19 cellular contexts compared by ENCODE assay signal in genomic region chr19:5992756-5993155, GRCh38. TPM values are rescaled to one million over a fixed set of nuclear protein-coding genes. Genes with fewer than 3 reads are reported as not detected.
DNase-seq lines count a peak whose midpoint lies in the region; FAIRE-seq lines count a peak whose summit lies in the region.
"Had no signal": no experiment of that assay in that cellular context is flagged by ENCODE, and none has a peak within 500 bp of the region (broad histone marks: within the 10 kb centered on the region; RNA-seq: fewer than 3 reads in every experiment).

No MANE protein-coding gene starts in this region.

- H4K20me1 ChIP-seq in BLaER1, result no peaks in the 10 kb centered on the region

- H3K36me3 ChIP-seq in BLaER1 (no peaks in the 10 kb centered on the region), SK-N-MC (ENCODE audit: insufficient read depth, low read length) (no peaks in the 10 kb centered on the region), muscle layer of colon (ENCODE audit: insufficient read depth, low read length) (peaks cover 25% of the 10 kb centered on the region), stomach smooth muscle (ENCODE audit: control insufficient read depth in 2 of 2, insufficient read depth in 2 of 2, low read length in 2 of 2) (peaks cover 17 to 22% of the 10 kb centered on the region in 2 donors)

- H3K9me3 ChIP-seq in BLaER1 (no peaks in the 10 kb centered on the region), SK-N-MC (ENCODE audit: low read depth, low read length) (no peaks in the 10 kb centered on the region), muscle layer of colon (ENCODE audit: low read length) (no peaks in the 10 kb centered on the region), stomach smooth muscle (ENCODE audit: control insufficient read depth in 2 of 2, low read length in 2 of 2) (no peaks in the 10 kb centered on the region)

- H3K4me1 Mint-ChIP-seq in activated naive CD4-positive, alpha-beta T cell treated with anti-CD3 and anti-CD28 coated beads for 36 hours (ENCODE audit: low read depth), result peaks cover under 1% of the 10 kb centered on the region

- DNase-seq in SK-N-MC (ENCODE audit: low read depth, low spot score) (no peak), nucleus accumbens (lab: John Stamatoyannopoulos, UW) (no peak), SHP77 treated with DMSO at 0.1 percent for 48 hours (lab: John Stamatoyannopoulos, UW) (no peak), RCC 7860 (ENCODE audit: low spot score) (no peak)
- no peak for DNase-seq in activated naive CD4-positive, alpha-beta T cell treated with anti-CD3 and anti-CD28 coated beads for 36 hours
- DNase-seq: CD8-positive, alpha-beta T cell; HFFc6; NCI-H1417; NCI-H187; NCI-H226; NCI-H524; NCI-H82; RPMI8226 had no signal

- FAIRE-seq in RCC 7860 (lab: Jason Lieb, UNC), result no peak
- FAIRE-seq: GM12892, H54 had no signal

- H3K27ac ChIP-seq in BLaER1, result peak overlapping the region; percentile 92
- H3K27ac ChIP-seq in SK-N-MC, result peak overlapping the region; percentile 66
- peak overlapping the region; percentile 66 for H3K27ac ChIP-seq in muscle layer of colon (ENCODE audit: low read depth, low read length)
- H3K27ac ChIP-seq in stomach smooth muscle (ENCODE audit: low read length), result peak overlapping the region; percentile 79
- H3K27ac ChIP-seq: HL-60 had no signal

- H3K4me3 ChIP-seq in BLaER1, result peak overlapping the region; percentile 11; the same call in 1 of the 2 replicates
- H3K4me3 ChIP-seq in SK-N-MC, result no peak overlapping the region
- no peak overlapping the region for H3K4me3 ChIP-seq in muscle layer of colon (ENCODE audit: low read depth in 1 of 2, low read length in 2 of 2)
- no peak overlapping the region for H3K4me3 ChIP-seq in stomach smooth muscle (ENCODE audit: low read length in 2 of 2)

- no peaks in the 10 kb centered on the region for H3K27me3 Mint-ChIP-seq in activated naive CD4-positive, alpha-beta T cell treated with anti-CD3 and anti-CD28 coated beads for 36 hours (ENCODE audit: low read depth)

- peaks cover 2% of the 10 kb centered on the region for H3K36me3 Mint-ChIP-seq in activated naive CD4-positive, alpha-beta T cell treated with anti-CD3 and anti-CD28 coated beads for 36 hours (ENCODE audit: low read depth)

- no peak overlapping the region for H3K4me3 Mint-ChIP-seq in activated naive CD4-positive, alpha-beta T cell treated with anti-CD3 and anti-CD28 coated beads for 36 hours
- H3K4me3 Mint-ChIP-seq: CD8-positive, alpha-beta T cell had no signal

- intact Hi-C loops in activated naive CD4-positive, alpha-beta T cell treated with anti-CD3 and anti-CD28 coated beads for 36 hours (cut with micrococcal nuclease), result no loop called here

- no peak overlapping the region for H3K27ac Mint-ChIP-seq in activated naive CD4-positive, alpha-beta T cell treated with anti-CD3 and anti-CD28 coated beads for 36 hours
- H3K27ac Mint-ChIP-seq: CD8-positive, alpha-beta T cell; HFFc6 had no signal

- peaks cover 97% of the 10 kb centered on the region for H3K4me1 ChIP-seq in BLaER1
- H3K4me1 ChIP-seq in muscle layer of colon (ENCODE audit: insufficient read depth, low read length), result peaks cover 19% of the 10 kb centered on the region
- peaks cover 26% of the 10 kb centered on the region for H3K4me1 ChIP-seq in stomach smooth muscle (ENCODE audit: control insufficient read depth, insufficient read depth, low read length)

- peak overlapping the region; percentile 91 for H3K4me2 ChIP-seq in BLaER1

- CTCF ChIA-PET in activated naive CD4-positive, alpha-beta T cell treated with anti-CD3 and anti-CD28 coated beads for 36 hours (lab: Charles Lee), result interaction anchor here (0.9 to 1.2 kb wide), 3 partner anchors 9 to 30 kb away, joined by 3 to 4 read pairs (median 3); no protein-coding TSS in a partner anchor

- H3K9me3 Mint-ChIP-seq in activated naive CD4-positive, alpha-beta T cell treated with anti-CD3 and anti-CD28 coated beads for 36 hours, result no peaks in the 10 kb centered on the region
- H3K9me3 Mint-ChIP-seq: CD8-positive, alpha-beta T cell; HFFc6 had no signal

- H3K9ac ChIP-seq in BLaER1 (peak overlapping the region; percentile 76), SK-N-MC (ENCODE audit: insufficient read length) (no peak overlapping the region), muscle layer of colon (ENCODE audit: low read length) (no peak overlapping the region), stomach smooth muscle (ENCODE audit: low read length in 2 of 2) (peak overlapping the region; percentile 44 to 55)

- H3K27me3 ChIP-seq in BLaER1 (no peaks in the 10 kb centered on the region), muscle layer of colon (ENCODE audit: control insufficient read depth in 1 of 2, insufficient read depth in 2 of 2, low read length in 2 of 2) (no peaks in the 10 kb centered on the region), stomach smooth muscle (ENCODE audit: control insufficient read depth in 1 of 2, insufficient read depth in 2 of 2, low read length in 2 of 2) (no peaks in the 10 kb centered on the region)

RNA-seq across cellular contexts. Expression of gene RANBP3, which starts 14.8 kb away (rescaled TPM):
- 10 to 100 TPM; 77.9 to 80.5 TPM for total RNA-seq in activated naive CD4-positive, alpha-beta T cell treated with anti-CD3 and anti-CD28 coated beads for 36 hours

Comparison
In these comparisons a context has a peak if more than half of its experiments do, and no peak if none do; other contexts are left out.
1. H3K9ac ChIP-seq: peak in BLaER1 (single experiment) and stomach smooth muscle (2 of 2); none in SK-N-MC (single experiment) and muscle layer of colon (single experiment).
2. Peak in every context shown above with its lines, with median percentiles within 50 percentile points of each other: H3K27ac ChIP-seq.